8 cellular contexts compared by ENCODE assay signal in genomic region chr1:28248273-28249012, GRCh38. TPM values are rescaled to one million over a fixed set of nuclear protein-coding genes. Genes with fewer than 3 reads are reported as not detected.
DNase-seq lines count a peak whose midpoint lies in the region; ATAC-seq and FAIRE-seq lines count a peak whose summit lies in the region.

No MANE protein-coding gene starts in this region.

- no peaks in the 10 kb centered on the region for H3K9me3 ChIP-seq in mesodermal cell (ENCODE audit: control insufficient read depth, low read length)

- 8% methylated on average over 4 to 12 of the region's 12 CpGs for WGBS in mesodermal cell (ENCODE audit: insufficient coverage in 2 of 2), 2 experiments

- peak; percentile 18 for ATAC-seq in activated CD8-positive, alpha-beta memory T cell treated with anti-CD3 and anti-CD28 coated beads, Interleukin-2, amount 10 ng/mL, durations not matched to agents 7 days and 5 days
- ATAC-seq in HG02852 (IDR thresholded peaks at IDR 0.05; ENCODE audit: unreplicated experiment) = no peak

- peak overlapping the region; percentile 80 for H3K27ac ChIP-seq in mesodermal cell (ENCODE audit: low read depth, low read length, severe bottlenecking)

- peaks cover 52% of the 10 kb centered on the region for H3K4me1 Mint-ChIP-seq in activated CD8-positive, alpha-beta memory T cell treated with anti-CD3 and anti-CD28 coated beads, Interleukin-2, amount 10 ng/mL, durations not matched to agents 7 days and 5 days

- H3K4me1 ChIP-seq in mesodermal cell (ENCODE audit: control insufficient read depth, insufficient read depth, low read length, poor library complexity, severe bottlenecking) = peaks cover 17% of the 10 kb centered on the region

- CTCF ChIA-PET in activated CD8-positive, alpha-beta memory T cell treated with anti-CD3 and anti-CD28 coated beads, Interleukin-2, amount 10 ng/mL, durations not matched to agents 7 days and 5 days (lab: Charles Lee) = interaction anchor here (0.5 to 4.7 kb wide), 48 partner anchors 10 to 628 kb away, joined by 3 to 74 read pairs (median 4); partner anchors contain the start of genes ATP5IF1, DNAJC8, EYA3 and GMEB1

- H3K36me3 ChIP-seq in mesodermal cell (ENCODE audit: control insufficient read depth, insufficient read depth, low read length) = no peaks in the 10 kb centered on the region

- peak; percentile 41 for FAIRE-seq in endometrium (lab: Jason Lieb, UNC)

- H3K27me3 Mint-ChIP-seq in activated CD8-positive, alpha-beta memory T cell treated with anti-CD3 and anti-CD28 coated beads, Interleukin-2, amount 10 ng/mL, durations not matched to agents 7 days and 5 days = no peaks in the 10 kb centered on the region

- no peak overlapping the region for H3K4me3 ChIP-seq in mesodermal cell (ENCODE audit: extremely low read depth, insufficient read depth, low read length, poor library complexity, severe bottlenecking)

- H3K27ac Mint-ChIP-seq in activated CD8-positive, alpha-beta memory T cell treated with anti-CD3 and anti-CD28 coated beads, Interleukin-2, amount 10 ng/mL, durations not matched to agents 7 days and 5 days = peak overlapping the region; percentile 100

- peaks cover 2% of the 10 kb centered on the region for H3K36me3 Mint-ChIP-seq in activated CD8-positive, alpha-beta memory T cell treated with anti-CD3 and anti-CD28 coated beads, Interleukin-2, amount 10 ng/mL, durations not matched to agents 7 days and 5 days

- DNase-seq in DMS 273 (lab: John Stamatoyannopoulos, UW; ENCODE audit: unreplicated experiment) (peak; percentile 88), HS-27A (ENCODE audit: low read depth) (peak; percentile 64), NOMO-1 (lab: John Stamatoyannopoulos, UW; ENCODE audit: unreplicated experiment in 2 of 2) (peak; percentile 72 to 78)
- DNase-seq in activated CD8-positive, alpha-beta memory T cell treated with anti-CD3 and anti-CD28 coated beads, Interleukin-2, amount 10 ng/mL, durations not matched to agents 7 days and 5 days = peak; percentile 91
- peak; percentile 66 for DNase-seq in stimulated activated CD8-positive, alpha-beta memory T cell treated with anti-CD3 and anti-CD28 coated beads, Interleukin-15, amount 100 ng/mL, for 1 hour (ENCODE audit: low read depth)

- no peaks in the 10 kb centered on the region for H3K9me3 Mint-ChIP-seq in activated CD8-positive, alpha-beta memory T cell treated with anti-CD3 and anti-CD28 coated beads, Interleukin-2, amount 10 ng/mL, durations not matched to agents 7 days and 5 days (ENCODE audit: low read depth)

- H3K4me3 Mint-ChIP-seq in activated CD8-positive, alpha-beta memory T cell treated with anti-CD3 and anti-CD28 coated beads, Interleukin-2, amount 10 ng/mL, durations not matched to agents 7 days and 5 days = peak overlapping the region; percentile 89

RNA-seq across cellular contexts. Expression of gene SESN2, which starts 10.9 kb away (rescaled TPM):
- total RNA-seq in activated CD8-positive, alpha-beta memory T cell treated with anti-CD3 and anti-CD28 coated beads, Interleukin-2, amount 10 ng/mL, durations not matched to agents 7 days and 5 days = 10 to 100 TPM; 14.2 to 21.5 TPM
- 22.1 TPM for polyA plus RNA-seq in mesodermal cell (2013, experiment 1 of 2)
- polyA plus RNA-seq in mesodermal cell (2013, experiment 2 of 2) = 19.0 TPM

RNA-seq across cellular contexts. Expression of gene ATP5IF1, which starts 12.5 kb away (rescaled TPM):
- 100 to 1,000 TPM; 175 to 182 TPM for total RNA-seq in activated CD8-positive, alpha-beta memory T cell treated with anti-CD3 and anti-CD28 coated beads, Interleukin-2, amount 10 ng/mL, durations not matched to agents 7 days and 5 days
- polyA plus RNA-seq in mesodermal cell (2013, experiment 1 of 2) = 288 TPM
- polyA plus RNA-seq in mesodermal cell (2013, experiment 2 of 2) = 287 TPM

RNA-seq across cellular contexts. Expression of gene DNAJC8, which starts 15.6 kb away (rescaled TPM):
- total RNA-seq in activated CD8-positive, alpha-beta memory T cell treated with anti-CD3 and anti-CD28 coated beads, Interleukin-2, amount 10 ng/mL, durations not matched to agents 7 days and 5 days = 100 to 1,000 TPM; 103 to 114 TPM
- 139 TPM for polyA plus RNA-seq in mesodermal cell (2013, experiment 1 of 2)
- 142 TPM for polyA plus RNA-seq in mesodermal cell (2013, experiment 2 of 2)
